Comparison of ENCODE assay signal across 1 cellular context in the genomic region with DNA sequence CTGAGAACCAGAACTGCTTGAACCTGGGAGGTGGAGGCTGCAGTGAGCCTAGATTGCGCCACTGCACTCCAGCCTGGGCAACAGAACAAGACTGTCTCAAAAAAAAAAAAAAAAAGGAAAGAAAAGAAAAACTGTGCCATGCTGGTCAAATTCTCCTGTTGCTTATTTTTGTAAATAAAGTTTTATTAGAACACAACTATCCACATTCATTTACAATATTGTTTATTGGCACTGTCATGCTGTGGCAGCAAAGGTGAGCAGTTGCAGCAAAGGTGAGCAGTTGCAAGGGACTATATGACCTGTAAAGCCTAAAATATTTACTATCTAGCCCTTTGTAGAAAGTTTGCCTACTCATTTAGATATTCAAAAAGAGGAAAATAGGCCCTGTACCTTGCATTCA.
TF ChIP-seq lines count a peak whose summit lies in the region.

No MANE protein-coding gene starts in this region.

TF ChIP-seq in K562, 482 proteins besides CTCF, POLR2A, EP300 and RAD21:
- TF ChIP-seq, protein P1, sequence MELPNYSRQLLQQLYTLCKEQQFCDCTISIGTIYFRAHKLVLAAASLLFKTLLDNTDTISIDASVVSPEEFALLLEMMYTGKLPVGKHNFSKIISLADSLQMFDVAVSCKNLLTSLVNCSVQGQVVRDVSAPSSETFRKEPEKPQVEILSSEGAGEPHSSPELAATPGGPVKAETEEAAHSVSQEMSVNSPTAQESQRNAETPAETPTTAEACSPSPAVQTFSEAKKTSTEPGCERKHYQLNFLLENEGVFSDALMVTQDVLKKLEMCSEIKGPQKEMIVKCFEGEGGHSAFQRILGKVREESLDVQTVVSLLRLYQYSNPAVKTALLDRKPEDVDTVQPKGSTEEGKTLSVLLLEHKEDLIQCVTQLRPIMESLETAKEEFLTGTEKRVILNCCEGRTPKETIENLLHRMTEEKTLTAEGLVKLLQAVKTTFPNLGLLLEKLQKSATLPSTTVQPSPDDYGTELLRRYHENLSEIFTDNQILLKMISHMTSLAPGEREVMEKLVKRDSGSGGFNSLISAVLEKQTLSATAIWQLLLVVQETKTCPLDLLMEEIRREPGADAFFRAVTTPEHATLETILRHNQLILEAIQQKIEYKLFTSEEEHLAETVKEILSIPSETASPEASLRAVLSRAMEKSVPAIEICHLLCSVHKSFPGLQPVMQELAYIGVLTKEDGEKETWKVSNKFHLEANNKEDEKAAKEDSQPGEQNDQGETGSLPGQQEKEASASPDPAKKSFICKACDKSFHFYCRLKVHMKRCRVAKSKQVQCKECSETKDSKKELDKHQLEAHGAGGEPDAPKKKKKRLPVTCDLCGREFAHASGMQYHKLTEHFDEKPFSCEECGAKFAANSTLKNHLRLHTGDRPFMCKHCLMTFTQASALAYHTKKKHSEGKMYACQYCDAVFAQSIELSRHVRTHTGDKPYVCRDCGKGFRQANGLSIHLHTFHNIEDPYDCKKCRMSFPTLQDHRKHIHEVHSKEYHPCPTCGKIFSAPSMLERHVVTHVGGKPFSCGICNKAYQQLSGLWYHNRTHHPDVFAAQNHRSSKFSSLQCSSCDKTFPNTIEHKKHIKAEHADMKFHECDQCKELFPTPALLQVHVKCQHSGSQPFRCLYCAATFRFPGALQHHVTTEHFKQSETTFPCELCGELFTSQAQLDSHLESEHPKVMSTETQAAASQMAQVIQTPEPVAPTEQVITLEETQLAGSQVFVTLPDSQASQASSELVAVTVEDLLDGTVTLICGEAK (IDR thresholded peaks at IDR 0.05) = peak; percentile 87
- TF ChIP-seq, protein P1 (CRISPR knock-in tag; IDR thresholded peaks at IDR 0.05) = peak; percentile 72
- TF ChIP-seq PCBP2 (IDR thresholded peaks at IDR 0.05; ENCODE audit: low read depth, low read length, poor library complexity, severe bottlenecking) = no peak
